ENCODE assay signal across 21 cellular contexts in genomic region chr6:87684895-87685654, GRCh38. TPM values are rescaled to one million over a fixed set of nuclear protein-coding genes. Genes with fewer than 3 reads are reported as not detected.
DNase-seq lines count a peak whose midpoint lies in the region; ATAC-seq, FAIRE-seq and TF ChIP-seq lines count a peak whose summit lies in the region.
"Had no signal": no experiment of that assay in that cellular context is flagged by ENCODE, and none has a peak within 500 bp of the region (broad histone marks: within the 10 kb centered on the region; RNA-seq: fewer than 3 reads in every experiment).

No MANE protein-coding gene starts in this region.

- intact Hi-C loops in left ventricle myocardium superior (cut with micrococcal nuclease) (no loop called here), heart left ventricle (cut with DNase I) (no loop called here), K562 (cut with micrococcal nuclease) (no loop called here), HepG2 (cut with micrococcal nuclease; ENCODE audit: unreplicated experiment) (no loop called here)

- no peaks in the 10 kb centered on the region for H3K9me1 ChIP-seq in K562 (ENCODE audit: control insufficient read depth, insufficient read depth, low read length)

- TF ChIP-seq RAD21 in K562 (CRISPR knock-in tag; conservative IDR thresholded peaks at IDR 0.05 in 1 of 2, IDR thresholded peaks at IDR 0.05 in 1 of 2): no peak
- no peak for TF ChIP-seq RAD21 in HepG2 (CRISPR knock-in tag; IDR thresholded peaks at IDR 0.05)

- no peak for FAIRE-seq in K562 (lab: Jason Lieb, UNC)
- no peak for FAIRE-seq in HepG2 (lab: Jason Lieb, UNC)

- no peak overlapping the region for H2AFZ ChIP-seq in K562 (ENCODE audit: low read depth, low read length)
- no peak overlapping the region for H2AFZ ChIP-seq in HepG2 (ENCODE audit: low read length)
- no peak overlapping the region for H2AFZ ChIP-seq in smooth muscle cell (ENCODE audit: low read depth)
- H2AFZ ChIP-seq: GM23248 had no signal

- CTCF ChIA-PET in K562 (lab: Yijun Ruan, JAX; ENCODE audit: low intra/inter-chr PET ratio): interaction anchor here (0.6 kb wide), 1 partner anchor 9 kb away, joined by 3 read pairs; no protein-coding TSS in a partner anchor
- CTCF ChIA-PET in HepG2 (lab: Yijun Ruan, JAX; ENCODE audit: low intra/inter-chr PET ratio, low total read pairs): no interaction called here

- peaks cover 94% of the 10 kb centered on the region for H3K79me2 ChIP-seq in K562 (ENCODE audit: control insufficient read depth, insufficient read depth, low read length)
- H3K79me2 ChIP-seq in HepG2 (ENCODE audit: insufficient read depth, low read length): peaks cover 96% of the 10 kb centered on the region
- H3K79me2 ChIP-seq in smooth muscle cell (ENCODE audit: low read depth): peaks cover 100% of the 10 kb centered on the region

- H3K4me2 ChIP-seq in K562 (ENCODE audit: insufficient read depth, low read length) (no peak overlapping the region), HepG2 (ENCODE audit: low read depth, low read length) (no peak overlapping the region), smooth muscle cell (no peak overlapping the region)

- H3K9me3 ChIP-seq in heart left ventricle (no peaks in the 10 kb centered on the region), K562 (replicated peaks; ENCODE audit: control insufficient read depth, insufficient read depth, low read depth, low read length) (no peaks in the 10 kb centered on the region), HepG2 (ENCODE audit: low read length) (no peaks in the 10 kb centered on the region), subcutaneous abdominal adipose tissue (ENCODE audit: control insufficient read depth in 5 of 5, low read length in 5 of 5) (no peaks in the 10 kb centered on the region), smooth muscle cell (replicated peaks; ENCODE audit: low read depth) (no peaks in the 10 kb centered on the region)
- H3K9me3 ChIP-seq: right atrium auricular region, thyroid gland had no signal

- TF ChIP-seq CTCF in heart left ventricle (IDR thresholded peaks at IDR 0.05) (no peak), K562 (IDR thresholded peaks at IDR 0.05 in 2 of 3, conservative IDR thresholded peaks at IDR 0.05 in 1 of 3; ENCODE audit: insufficient read depth in 2 of 3, low read depth in 1 of 3, low read length in 3 of 3) (no peak), HepG2 (CRISPR knock-in tag; IDR thresholded peaks at IDR 0.05) (no peak), brain microvascular endothelial cell (IDR thresholded peaks at IDR 0.05; ENCODE audit: low read depth, low read length, missing control alignments) (no peak), smooth muscle cell (IDR thresholded peaks at IDR 0.05; ENCODE audit: borderline replicate concordance, insufficient read depth, poor library complexity, severe bottlenecking) (no peak)

- H3K4me1 ChIP-seq in heart left ventricle: peaks cover 0 to 82% (median 60%) of the 10 kb centered on the region in 12 donors
- H3K4me1 ChIP-seq in K562 (replicated peaks in 1 of 2; ENCODE audit: control insufficient read depth in 2 of 2, insufficient read depth in 2 of 2, low read length in 2 of 2): no peaks in the 10 kb centered on the region
- peaks cover 77% of the 10 kb centered on the region for H3K4me1 ChIP-seq in HepG2 (ENCODE audit: insufficient read depth, low read length)
- peaks cover 0 to 59% (median 46%) of the 10 kb centered on the region in 5 donors for H3K4me1 ChIP-seq in subcutaneous abdominal adipose tissue (ENCODE audit: control insufficient read depth in 5 of 5, insufficient read depth in 5 of 5, low read length in 5 of 5)
- H3K4me1 ChIP-seq in smooth muscle cell (ENCODE audit: low read depth): peaks cover 9% of the 10 kb centered on the region

- H3K9ac ChIP-seq in K562 (ENCODE audit: insufficient read depth in 1 of 2, low read depth in 2 of 2, low read length in 2 of 2): no peak overlapping the region
- H3K9ac ChIP-seq in HepG2 (ENCODE audit: insufficient read depth, low read depth, low read length): no peak overlapping the region
- no peak overlapping the region for H3K9ac ChIP-seq in subcutaneous abdominal adipose tissue (ENCODE audit: low read length in 5 of 5)
- no peak overlapping the region for H3K9ac ChIP-seq in smooth muscle cell (ENCODE audit: low read depth)
- H3K9ac ChIP-seq: GM23248 had no signal

- TF ChIP-seq POLR2A in heart left ventricle (IDR thresholded peaks at IDR 0.05) (no peak), K562 (conservative IDR thresholded peaks at IDR 0.05) (no peak), HepG2 (IDR thresholded peaks at IDR 0.05; ENCODE audit: insufficient read depth in 1 of 2, low read depth in 2 of 2, low read length in 2 of 2) (no peak)

- H3K4me3 ChIP-seq in heart left ventricle: no peak overlapping the region
- no peak overlapping the region for H3K4me3 ChIP-seq in K562
- no peak overlapping the region for H3K4me3 ChIP-seq in HepG2 (replicated peaks in 1 of 3; ENCODE audit: insufficient read depth in 1 of 3, low read depth in 2 of 3, low read length in 3 of 3)
- no peak overlapping the region for H3K4me3 ChIP-seq in subcutaneous abdominal adipose tissue (ENCODE audit: low read depth in 1 of 5, low read length in 5 of 5)
- H3K4me3 ChIP-seq in brain microvascular endothelial cell (ENCODE audit: low read depth, low read length): no peak overlapping the region
- no peak overlapping the region for H3K4me3 ChIP-seq in smooth muscle cell
- H3K4me3 ChIP-seq: coronary artery, GM23248, right atrium auricular region, thyroid gland had no signal

- ATAC-seq in left ventricle myocardium superior (peak; percentile 47), heart left ventricle (no peak), K562 (no peak), HepG2 (no peak)
- ATAC-seq: activated CD8-positive, alpha-beta T cell treated with anti-CD3 and anti-CD28 coated beads, Interleukin-2, amount 10 ng/mL, durations not matched to agents 7 days and 5 days; SK-N-SH treated with all-trans-retinoic acid at 6 μM for 48 hours had no signal

- peaks cover 0 to 25% (median 6%) of the 10 kb centered on the region in 9 donors for H3K36me3 ChIP-seq in heart left ventricle
- peaks cover 30% of the 10 kb centered on the region; the same call in 2 of the 3 replicates for H3K36me3 ChIP-seq in K562 (ENCODE audit: control insufficient read depth, insufficient read depth, low read length)
- peaks cover 3 to 18% of the 10 kb centered on the region in 2 experiments; a peak in 2 of 5 replicates for H3K36me3 ChIP-seq in HepG2 (replicated peaks in 1 of 2; ENCODE audit: control insufficient read depth in 1 of 2, insufficient read depth in 2 of 2, low read length in 2 of 2)
- peaks cover 0 to 5% (median 0%) of the 10 kb centered on the region in 5 donors for H3K36me3 ChIP-seq in subcutaneous abdominal adipose tissue (ENCODE audit: control insufficient read depth in 5 of 5, insufficient read depth in 5 of 5, low read length in 5 of 5)
- H3K36me3 ChIP-seq in brain microvascular endothelial cell (replicated peaks): no peaks in the 10 kb centered on the region
- no peaks in the 10 kb centered on the region for H3K36me3 ChIP-seq in smooth muscle cell (ENCODE audit: low read depth)
- H3K36me3 ChIP-seq: right atrium auricular region, thyroid gland had no signal

- DNase-seq in left ventricle myocardium superior (no peak), heart left ventricle (no peak), K562 (ENCODE audit: extremely low read depth in 1 of 4, low spot score in 3 of 4) (no peak), HepG2 (ENCODE audit: low spot score) (no peak), dermis blood vessel endothelial cell (no peak), brain microvascular endothelial cell (no peak), smooth muscle cell (lab: John Stamatoyannopoulos, UW; ENCODE audit: unreplicated experiment) (no peak)
- DNase-seq: activated CD8-positive, alpha-beta T cell treated with anti-CD3 and anti-CD28 coated beads, Interleukin-2, amount 10 ng/mL, durations not matched to agents 7 days and 5 days; activated naive CD4-positive, alpha-beta T cell treated with anti-CD3 and anti-CD28 coated beads, Interleukin-2, amount 50 U/mL, for 16 hours; activated T-cell treated with anti-CD3 and anti-CD28 coated beads, Interleukin-2, amount 50 U/mL, for 1 hour; DMS153; GF-D8; GM23248; NCI-H1105; NCI-H2029 treated with DMSO at 0.1 percent for 48 hours; T1000; thyroid gland had no signal

- in situ Hi-C loops in K562 (cut with MboI) (no loop called here), HepG2 (cut with HindIII; ENCODE audit: extremely low pct_ligation_motif_present, low pct_unique_long_range_greater_than_20kb) (no loop called here), brain microvascular endothelial cell (cut with HindIII; ENCODE audit: low pct_ligation_motif_present, low sequenced_read_pairs) (no loop called here)

- peaks cover 7% of the 10 kb centered on the region for H3F3A ChIP-seq in smooth muscle cell (ENCODE audit: low read depth)

- TF ChIP-seq EP300 in K562 (IDR thresholded peaks at IDR 0.05; ENCODE audit: low read length) (no peak), HepG2 (IDR thresholded peaks at IDR 0.05; ENCODE audit: low read depth in 2 of 2, low read length in 2 of 2) (no peak), HepG2 (CRISPR knock-in tag; IDR thresholded peaks at IDR 0.05; ENCODE audit: borderline replicate concordance) (no peak)

- WGBS in heart left ventricle, 4 donors: 84 to 100% (median 88%) methylated on average over 1 of the region's 1 CpG
- 79% methylated on average over 1 of the region's 1 CpG for WGBS in K562 (ENCODE audit: insufficient coverage, low coverage, missing lambda C conversion rate)
- WGBS in HepG2 (ENCODE audit: low lambda C conversion rate): 100% methylated on average over 1 of the region's 1 CpG
- 92% methylated on average over 1 of the region's 1 CpG for WGBS in smooth muscle cell (ENCODE audit: low lambda C conversion rate)

- BruUV-seq in K562 (replicated peaks; lab: Mats Ljungman, UMichigan) (no TSS peak), HepG2 (replicated peaks; lab: Mats Ljungman, UMichigan) (no TSS peak)

- peak overlapping the region in 1 of 12 donors; percentile 0 for H3K27ac ChIP-seq in heart left ventricle
- no peak overlapping the region for H3K27ac ChIP-seq in K562 (ENCODE audit: extremely low read depth, low read depth, low read length)
- H3K27ac ChIP-seq in HepG2 (ENCODE audit: extremely low read length, insufficient read depth, low read length): no peak overlapping the region
- H3K27ac ChIP-seq in subcutaneous abdominal adipose tissue (ENCODE audit: low read depth, low read length): peak overlapping the region; percentile 34
- no peak overlapping the region for H3K27ac ChIP-seq in brain microvascular endothelial cell
- no peak overlapping the region for H3K27ac ChIP-seq in smooth muscle cell (ENCODE audit: low read depth)
- H3K27ac ChIP-seq: coronary artery, GM23248, right atrium auricular region, thyroid gland had no signal

- H3K27me3 ChIP-seq in heart left ventricle: no peaks in the 10 kb centered on the region
- no peaks in the 10 kb centered on the region for H3K27me3 ChIP-seq in K562 (ENCODE audit: control insufficient read depth in 2 of 2, insufficient read depth in 2 of 2, low read length in 2 of 2)
- no peaks in the 10 kb centered on the region for H3K27me3 ChIP-seq in HepG2 (ENCODE audit: control insufficient read depth in 1 of 2, insufficient read depth in 2 of 2, low read length in 2 of 2)
- no peaks in the 10 kb centered on the region for H3K27me3 ChIP-seq in subcutaneous abdominal adipose tissue (ENCODE audit: control insufficient read depth in 5 of 5, insufficient read depth in 4 of 5, low read length in 5 of 5)
- H3K27me3 ChIP-seq in brain microvascular endothelial cell (replicated peaks): no peaks in the 10 kb centered on the region
- H3K27me3 ChIP-seq in smooth muscle cell (ENCODE audit: low read depth): no peaks in the 10 kb centered on the region
- H3K27me3 ChIP-seq: right atrium auricular region, thyroid gland had no signal

- H4K20me1 ChIP-seq in K562 (replicated peaks; ENCODE audit: control insufficient read depth, insufficient read depth, low read length) (no peaks in the 10 kb centered on the region; the same call in 1 of the 2 replicates), HepG2 (ENCODE audit: insufficient read depth, low read length) (peaks cover 45% of the 10 kb centered on the region), smooth muscle cell (ENCODE audit: low read depth) (peaks cover 100% of the 10 kb centered on the region)

- POLR2A ChIA-PET in K562 (lab: Yijun Ruan, JAX) (interaction anchor here (0.6 to 6.4 kb wide), 4 partner anchors 10 to 1259 kb away, joined by 3 to 57 read pairs (median 8); no protein-coding TSS in a partner anchor), HepG2 (lab: Yijun Ruan, JAX) (no interaction called here)

RNA-seq across cellular contexts. Expression of gene AKIRIN2, which starts 17.0 kb away (rescaled TPM):
- total RNA-seq in left ventricle myocardium superior (30.7 TPM), heart left ventricle (10 to 100 TPM; 15.2 to 54.7 (median 40.7) TPM), K562 (2014; rRNA removed) (28.1 and 31.1 TPM in 2 replicates), K562 (2014; rRNA removed; fragmentation: Illumina TruSeq; extraction: Trizol) (20.0 and 20.3 TPM in 2 replicates), K562 (2015; rRNA removed; fragmentation: Illumina TruSeq; extraction: Trizol) (15.7 and 16.0 TPM in 2 replicates), K562 (2021) (57.4 and 63.9 TPM in 2 replicates), HepG2 (2016; rRNA removed; fragmentation: Illumina TruSeq; extraction: Trizol) (23.4 and 29.2 TPM in 2 replicates), dermis blood vessel endothelial cell (15.1 and 22.2 TPM in 2 replicates), smooth muscle cell (29.5 and 29.6 TPM in 2 replicates)
- polyA plus RNA-seq in heart left ventricle (10 to 100 TPM; 21.8 to 42.0 TPM), K562 (2011; rRNA removed) (31.8 and 34.2 TPM in 2 replicates), K562 (2014; fragmentation: Illumina TruSeq; extraction: Trizol) (37.6 and 38.8 TPM in 2 replicates), K562 (2014; fragmentation: Nextera tagmentation; extraction: Ambion mirVana) (1 to 10 TPM; 5.8 to 9.1 TPM), K562 (2014; rRNA removed) (38.3 and 47.4 TPM in 2 replicates), HepG2 (2011; rRNA removed) (15.6 and 16.0 TPM in 2 replicates), smooth muscle cell (50.5 and 60.3 TPM in 2 replicates)
- total RNA-seq in K562 (2011; cell fraction: chromatin; rRNA removed; ENCODE audit: low replicate concordance): 39.9 and 72.7 TPM in 2 replicates
- 43.6 and 44.0 TPM in 2 replicates for total RNA-seq in K562 (2011; cell fraction: nucleolus; rRNA removed)
- total RNA-seq in K562 (2011; cell fraction: nucleoplasm; rRNA removed): 65.6 and 75.4 TPM in 2 replicates
- polyA plus RNA-seq in K562 (2011; cell fraction: cytosol; rRNA removed): 17.0 and 25.7 TPM in 2 replicates
- polyA plus RNA-seq in K562 (2011; cell fraction: nucleus; rRNA removed): 36.0 and 50.3 TPM in 2 replicates
- 49.2 and 53.0 TPM in 2 replicates for polyA plus RNA-seq in K562 (2012)
- polyA minus RNA-seq in K562 (2011; rRNA and poly(A)+ RNA removed): 20.1 and 24.1 TPM in 2 replicates
- 21.3 and 26.2 TPM in 2 replicates for polyA minus RNA-seq in K562 (2011; cell fraction: cytosol; rRNA and poly(A)+ RNA removed)
- polyA minus RNA-seq in K562 (2011; cell fraction: nucleus; rRNA and poly(A)+ RNA removed): 37.4 and 45.0 TPM in 2 replicates
- 6.7 and 8.7 TPM in 2 replicates for total RNA-seq in HepG2 (2016; cell fraction: cytosol; rRNA removed; fragmentation: Illumina TruSeq; extraction: Trizol; ENCODE audit: low read depth)
- 21.0 and 29.6 TPM in 2 replicates for total RNA-seq in HepG2 (2016; cell fraction: insoluble cytoplasmic fraction; rRNA removed; fragmentation: Illumina TruSeq; extraction: Trizol)
- 30.2 and 32.7 TPM in 2 replicates for total RNA-seq in HepG2 (2016; cell fraction: membrane; rRNA removed; fragmentation: Illumina TruSeq; extraction: Trizol)
- 28.7 and 38.1 TPM in 2 replicates for total RNA-seq in HepG2 (2016; cell fraction: nucleus; rRNA removed; fragmentation: Illumina TruSeq; extraction: Trizol)
- polyA plus RNA-seq in HepG2 (2011; cell fraction: cytosol; rRNA removed): 8.3 and 10.7 TPM in 2 replicates
- polyA plus RNA-seq in HepG2 (2011; cell fraction: nucleus; rRNA removed): 22.6 and 23.5 TPM in 2 replicates
- 40.3 and 44.8 TPM in 2 replicates for polyA plus RNA-seq in HepG2 (2012)
- 17.2 and 17.9 TPM in 2 replicates for polyA plus RNA-seq in HepG2 (2016; cell fraction: cytosol; fragmentation: Illumina TruSeq; extraction: Trizol; ENCODE audit: low read depth)
- polyA plus RNA-seq in HepG2 (2016; cell fraction: insoluble cytoplasmic fraction; fragmentation: Illumina TruSeq; extraction: Trizol; ENCODE audit: low read depth): 59.2 and 61.5 TPM in 2 replicates
- 34.9 and 39.3 TPM in 2 replicates for polyA plus RNA-seq in HepG2 (2016; cell fraction: membrane; fragmentation: Illumina TruSeq; extraction: Trizol; ENCODE audit: low read depth)
- polyA plus RNA-seq in HepG2 (2016; cell fraction: nucleus; fragmentation: Illumina TruSeq; extraction: Trizol; ENCODE audit: insufficient read depth, low read depth): 58.6 and 63.2 TPM in 2 replicates
- polyA minus RNA-seq in HepG2 (2011; rRNA and poly(A)+ RNA removed; ENCODE audit: low replicate concordance): 7.8 and 15.7 TPM in 2 replicates
- 25.7 and 27.7 TPM in 2 replicates for polyA minus RNA-seq in HepG2 (2011; cell fraction: cytosol; rRNA and poly(A)+ RNA removed)
- 40.0 and 50.9 TPM in 2 replicates for polyA minus RNA-seq in HepG2 (2011; cell fraction: nucleus; rRNA and poly(A)+ RNA removed)
